In genomic region chr1:111747282-111747734, GRCh38 we compare ENCODE assay signal across 1 cellular context.
TF ChIP-seq lines count a peak whose summit lies in the region.

No MANE protein-coding gene starts in this region.

TF ChIP-seq in GM12878, 131 proteins besides CTCF, POLR2A, EP300 and RAD21 (continued from another document and continues in another):
- TF ChIP-seq, protein P1, sequence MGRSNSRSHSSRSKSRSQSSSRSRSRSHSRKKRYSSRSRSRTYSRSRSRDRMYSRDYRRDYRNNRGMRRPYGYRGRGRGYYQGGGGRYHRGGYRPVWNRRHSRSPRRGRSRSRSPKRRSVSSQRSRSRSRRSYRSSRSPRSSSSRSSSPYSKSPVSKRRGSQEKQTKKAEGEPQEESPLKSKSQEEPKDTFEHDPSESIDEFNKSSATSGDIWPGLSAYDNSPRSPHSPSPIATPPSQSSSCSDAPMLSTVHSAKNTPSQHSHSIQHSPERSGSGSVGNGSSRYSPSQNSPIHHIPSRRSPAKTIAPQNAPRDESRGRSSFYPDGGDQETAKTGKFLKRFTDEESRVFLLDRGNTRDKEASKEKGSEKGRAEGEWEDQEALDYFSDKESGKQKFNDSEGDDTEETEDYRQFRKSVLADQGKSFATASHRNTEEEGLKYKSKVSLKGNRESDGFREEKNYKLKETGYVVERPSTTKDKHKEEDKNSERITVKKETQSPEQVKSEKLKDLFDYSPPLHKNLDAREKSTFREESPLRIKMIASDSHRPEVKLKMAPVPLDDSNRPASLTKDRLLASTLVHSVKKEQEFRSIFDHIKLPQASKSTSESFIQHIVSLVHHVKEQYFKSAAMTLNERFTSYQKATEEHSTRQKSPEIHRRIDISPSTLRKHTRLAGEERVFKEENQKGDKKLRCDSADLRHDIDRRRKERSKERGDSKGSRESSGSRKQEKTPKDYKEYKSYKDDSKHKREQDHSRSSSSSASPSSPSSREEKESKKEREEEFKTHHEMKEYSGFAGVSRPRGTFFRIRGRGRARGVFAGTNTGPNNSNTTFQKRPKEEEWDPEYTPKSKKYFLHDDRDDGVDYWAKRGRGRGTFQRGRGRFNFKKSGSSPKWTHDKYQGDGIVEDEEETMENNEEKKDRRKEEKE (IDR thresholded peaks at IDR 0.05): no peak
- TF ChIP-seq ZNF274 (IDR thresholded peaks at IDR 0.05; ENCODE audit: insufficient read depth, insufficient read length) (no peak), BCL11A (IDR thresholded peaks at IDR 0.05; ENCODE audit: low read depth, low read length) (no peak), POU2F2 (IDR thresholded peaks at IDR 0.05; ENCODE audit: borderline replicate concordance, low read depth, low read length) (peak; percentile 79; the same call in 1 of the 3 replicates), CREM (IDR thresholded peaks at IDR 0.05; ENCODE audit: low read depth) (0 out of 2 replicates have a peak, but pooled peaks have one; percentile 36), SMARCA5 (IDR thresholded peaks at IDR 0.05) (peak; percentile 100), GABPA (IDR thresholded peaks at IDR 0.05; ENCODE audit: low read depth) (no peak), CBX3 (IDR thresholded peaks at IDR 0.05; ENCODE audit: borderline replicate concordance, low read depth) (no peak), ZNF592 (IDR thresholded peaks at IDR 0.05) (no peak), NR2F1 (conservative IDR thresholded peaks at IDR 0.05) (no peak), KDM1A (IDR thresholded peaks at IDR 0.05; ENCODE audit: borderline replicate concordance) (no peak), CHD4 (IDR thresholded peaks at IDR 0.05) (no peak), ZNF24 (IDR thresholded peaks at IDR 0.05) (no peak), FOS (IDR thresholded peaks at IDR 0.05; ENCODE audit: borderline replicate concordance, extremely low read depth, insufficient read length) (no peak), IRF4 (IDR thresholded peaks at IDR 0.05; ENCODE audit: low read depth, low read length) (peak; percentile 25; the same call in 1 of the 2 replicates), HDAC6 (IDR thresholded peaks at IDR 0.05; ENCODE audit: unreplicated experiment) (no peak), BACH1 (IDR thresholded peaks at IDR 0.05; ENCODE audit: borderline replicate concordance) (no peak), CBX5 (IDR thresholded peaks at IDR 0.05; ENCODE audit: low read depth) (peak; percentile 90; the same call in 1 of the 2 replicates), IKZF2 (IDR thresholded peaks at IDR 0.05) (no peak), RBBP5 (conservative IDR thresholded peaks at IDR 0.05) (no peak), WRNIP1 (IDR thresholded peaks at IDR 0.05; ENCODE audit: borderline replicate concordance, low read depth, low read length) (no peak), CEBPZ (IDR thresholded peaks at IDR 0.05; ENCODE audit: low read depth, low read length) (peak; percentile 64), SUZ12 (IDR thresholded peaks at IDR 0.05; ENCODE audit: unreplicated experiment) (no peak), RAD51 (IDR thresholded peaks at IDR 0.05) (no peak), SMAD5 (IDR thresholded peaks at IDR 0.05; ENCODE audit: low read depth) (no peak), RUNX3 (IDR thresholded peaks at IDR 0.05; ENCODE audit: low read length) (no peak), EED (IDR thresholded peaks at IDR 0.05; ENCODE audit: low read depth) (no peak), NRF1 (conservative IDR thresholded peaks at IDR 0.05; ENCODE audit: low read depth, low read length) (no peak), ZBTB33 (IDR thresholded peaks at IDR 0.05) (no peak), NBN (IDR thresholded peaks at IDR 0.05) (0 out of 2 replicates have a peak, but pooled peaks have one; percentile 52), BMI1 (IDR thresholded peaks at IDR 0.05; ENCODE audit: borderline replicate concordance) (no peak), JUNB (IDR thresholded peaks at IDR 0.05) (no peak), ATF7 (IDR thresholded peaks at IDR 0.05; ENCODE audit: low read depth) (peak; percentile 40; the same call in 1 of the 2 replicates), YY1 (IDR thresholded peaks at IDR 0.05; ENCODE audit: low read depth, low read length) (peak; percentile 71; the same call in 1 of the 2 replicates), SP1 (IDR thresholded peaks at IDR 0.05; ENCODE audit: low read depth, low read length) (peak; percentile 49), NFXL1 (IDR thresholded peaks at IDR 0.05; ENCODE audit: borderline replicate concordance) (no peak), EZH2 (IDR thresholded peaks at IDR 0.05; ENCODE audit: borderline replicate concordance, control insufficient read depth, low read depth, low read length) (no peak), ETV6 (conservative IDR thresholded peaks at IDR 0.05 in 1 of 2, IDR thresholded peaks at IDR 0.05 in 1 of 2; ENCODE audit: borderline replicate concordance in 1 of 2, low read depth in 1 of 2) (no peak), EGR1 (IDR thresholded peaks at IDR 0.05; ENCODE audit: borderline replicate concordance in 1 of 2, low read depth in 2 of 2, low read length in 2 of 2) (no peak), BHLHE40 (IDR thresholded peaks at IDR 0.05; ENCODE audit: borderline replicate concordance in 1 of 2, low read depth in 2 of 2, low read length in 1 of 2) (no peak), CBFB (IDR thresholded peaks at IDR 0.05; ENCODE audit: low read depth) (no peak)
- TF ChIP-seq, protein P2, sequence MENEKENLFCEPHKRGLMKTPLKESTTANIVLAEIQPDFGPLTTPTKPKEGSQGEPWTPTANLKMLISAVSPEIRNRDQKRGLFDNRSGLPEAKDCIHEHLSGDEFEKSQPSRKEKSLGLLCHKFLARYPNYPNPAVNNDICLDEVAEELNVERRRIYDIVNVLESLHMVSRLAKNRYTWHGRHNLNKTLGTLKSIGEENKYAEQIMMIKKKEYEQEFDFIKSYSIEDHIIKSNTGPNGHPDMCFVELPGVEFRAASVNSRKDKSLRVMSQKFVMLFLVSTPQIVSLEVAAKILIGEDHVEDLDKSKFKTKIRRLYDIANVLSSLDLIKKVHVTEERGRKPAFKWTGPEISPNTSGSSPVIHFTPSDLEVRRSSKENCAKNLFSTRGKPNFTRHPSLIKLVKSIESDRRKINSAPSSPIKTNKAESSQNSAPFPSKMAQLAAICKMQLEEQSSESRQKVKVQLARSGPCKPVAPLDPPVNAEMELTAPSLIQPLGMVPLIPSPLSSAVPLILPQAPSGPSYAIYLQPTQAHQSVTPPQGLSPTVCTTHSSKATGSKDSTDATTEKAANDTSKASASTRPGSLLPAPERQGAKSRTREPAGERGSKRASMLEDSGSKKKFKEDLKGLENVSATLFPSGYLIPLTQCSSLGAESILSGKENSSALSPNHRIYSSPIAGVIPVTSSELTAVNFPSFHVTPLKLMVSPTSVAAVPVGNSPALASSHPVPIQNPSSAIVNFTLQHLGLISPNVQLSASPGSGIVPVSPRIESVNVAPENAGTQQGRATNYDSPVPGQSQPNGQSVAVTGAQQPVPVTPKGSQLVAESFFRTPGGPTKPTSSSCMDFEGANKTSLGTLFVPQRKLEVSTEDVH (IDR thresholded peaks at IDR 0.05; ENCODE audit: low read depth, partially characterized antibody): no peak
- TF ChIP-seq, protein P3, sequence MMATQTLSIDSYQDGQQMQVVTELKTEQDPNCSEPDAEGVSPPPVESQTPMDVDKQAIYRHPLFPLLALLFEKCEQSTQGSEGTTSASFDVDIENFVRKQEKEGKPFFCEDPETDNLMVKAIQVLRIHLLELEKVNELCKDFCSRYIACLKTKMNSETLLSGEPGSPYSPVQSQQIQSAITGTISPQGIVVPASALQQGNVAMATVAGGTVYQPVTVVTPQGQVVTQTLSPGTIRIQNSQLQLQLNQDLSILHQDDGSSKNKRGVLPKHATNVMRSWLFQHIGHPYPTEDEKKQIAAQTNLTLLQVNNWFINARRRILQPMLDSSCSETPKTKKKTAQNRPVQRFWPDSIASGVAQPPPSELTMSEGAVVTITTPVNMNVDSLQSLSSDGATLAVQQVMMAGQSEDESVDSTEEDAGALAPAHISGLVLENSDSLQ (IDR thresholded peaks at IDR 0.05): 0 out of 2 replicates have a peak, but pooled peaks have one; percentile 6
- TF ChIP-seq, protein P4, sequence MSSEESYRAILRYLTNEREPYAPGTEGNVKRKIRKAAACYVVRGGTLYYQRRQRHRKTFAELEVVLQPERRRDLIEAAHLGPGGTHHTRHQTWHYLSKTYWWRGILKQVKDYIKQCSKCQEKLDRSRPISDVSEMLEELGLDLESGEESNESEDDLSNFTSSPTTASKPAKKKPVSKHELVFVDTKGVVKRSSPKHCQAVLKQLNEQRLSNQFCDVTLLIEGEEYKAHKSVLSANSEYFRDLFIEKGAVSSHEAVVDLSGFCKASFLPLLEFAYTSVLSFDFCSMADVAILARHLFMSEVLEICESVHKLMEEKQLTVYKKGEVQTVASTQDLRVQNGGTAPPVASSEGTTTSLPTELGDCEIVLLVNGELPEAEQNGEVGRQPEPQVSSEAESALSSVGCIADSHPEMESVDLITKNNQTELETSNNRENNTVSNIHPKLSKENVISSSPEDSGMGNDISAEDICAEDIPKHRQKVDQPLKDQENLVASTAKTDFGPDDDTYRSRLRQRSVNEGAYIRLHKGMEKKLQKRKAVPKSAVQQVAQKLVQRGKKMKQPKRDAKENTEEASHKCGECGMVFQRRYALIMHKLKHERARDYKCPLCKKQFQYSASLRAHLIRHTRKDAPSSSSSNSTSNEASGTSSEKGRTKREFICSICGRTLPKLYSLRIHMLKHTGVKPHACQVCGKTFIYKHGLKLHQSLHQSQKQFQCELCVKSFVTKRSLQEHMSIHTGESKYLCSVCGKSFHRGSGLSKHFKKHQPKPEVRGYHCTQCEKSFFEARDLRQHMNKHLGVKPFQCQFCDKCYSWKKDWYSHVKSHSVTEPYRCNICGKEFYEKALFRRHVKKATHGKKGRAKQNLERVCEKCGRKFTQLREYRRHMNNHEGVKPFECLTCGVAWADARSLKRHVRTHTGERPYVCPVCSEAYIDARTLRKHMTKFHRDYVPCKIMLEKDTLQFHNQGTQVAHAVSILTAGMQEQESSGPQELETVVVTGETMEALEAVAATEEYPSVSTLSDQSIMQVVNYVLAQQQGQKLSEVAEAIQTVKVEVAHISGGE (CRISPR knock-in tag; IDR thresholded peaks at IDR 0.05): no peak
